ENCODE assay signal across 2 cellular contexts in the genomic region with DNA sequence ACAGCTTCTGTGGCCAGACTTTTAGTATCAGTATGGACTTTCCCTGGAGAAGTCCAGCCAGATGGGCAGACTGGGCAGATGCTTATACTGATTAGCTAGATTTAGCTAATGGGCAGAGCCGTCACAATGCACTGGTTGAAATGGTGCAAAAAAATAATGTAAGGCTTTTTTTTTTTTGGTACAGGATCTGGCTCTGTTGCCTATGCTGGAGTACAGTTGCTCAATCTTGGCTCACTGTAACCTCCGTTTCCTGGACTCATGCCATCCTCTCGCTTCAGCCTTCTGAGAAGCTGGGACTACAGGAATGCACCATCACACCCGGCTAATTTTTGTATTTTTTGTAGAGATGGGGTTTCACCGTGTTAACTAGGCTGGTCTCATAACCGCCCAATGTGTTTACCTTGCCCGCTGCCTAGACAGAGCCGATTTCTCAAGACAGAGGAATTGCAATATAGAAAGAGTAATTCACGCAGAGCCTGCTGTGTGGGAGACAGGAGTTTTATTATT.
TF ChIP-seq lines count a peak whose summit lies in the region.

No MANE protein-coding gene starts in this region.

TF ChIP-seq in A549, 52 proteins besides CTCF, POLR2A, EP300 and RAD21 (continued from another document):
- TF ChIP-seq, protein P1, sequence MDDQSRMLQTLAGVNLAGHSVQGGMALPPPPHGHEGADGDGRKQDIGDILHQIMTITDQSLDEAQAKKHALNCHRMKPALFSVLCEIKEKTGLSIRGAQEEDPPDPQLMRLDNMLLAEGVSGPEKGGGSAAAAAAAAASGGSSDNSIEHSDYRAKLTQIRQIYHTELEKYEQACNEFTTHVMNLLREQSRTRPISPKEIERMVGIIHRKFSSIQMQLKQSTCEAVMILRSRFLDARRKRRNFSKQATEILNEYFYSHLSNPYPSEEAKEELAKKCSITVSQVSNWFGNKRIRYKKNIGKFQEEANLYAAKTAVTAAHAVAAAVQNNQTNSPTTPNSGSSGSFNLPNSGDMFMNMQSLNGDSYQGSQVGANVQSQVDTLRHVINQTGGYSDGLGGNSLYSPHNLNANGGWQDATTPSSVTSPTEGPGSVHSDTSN (IDR thresholded peaks at IDR 0.05): no peak
- no peak for TF ChIP-seq KDM5A (IDR thresholded peaks at IDR 0.05)
- TF ChIP-seq, protein P2, sequence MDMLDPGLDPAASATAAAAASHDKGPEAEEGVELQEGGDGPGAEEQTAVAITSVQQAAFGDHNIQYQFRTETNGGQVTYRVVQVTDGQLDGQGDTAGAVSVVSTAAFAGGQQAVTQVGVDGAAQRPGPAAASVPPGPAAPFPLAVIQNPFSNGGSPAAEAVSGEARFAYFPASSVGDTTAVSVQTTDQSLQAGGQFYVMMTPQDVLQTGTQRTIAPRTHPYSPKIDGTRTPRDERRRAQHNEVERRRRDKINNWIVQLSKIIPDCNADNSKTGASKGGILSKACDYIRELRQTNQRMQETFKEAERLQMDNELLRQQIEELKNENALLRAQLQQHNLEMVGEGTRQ (IDR thresholded peaks at IDR 0.05): no peak

TF ChIP-seq in WTC11, 78 proteins besides CTCF, POLR2A, EP300 and RAD21 (continued from another document):
- TF ChIP-seq FOXP4 (CRISPR knock-in tag; IDR thresholded peaks at IDR 0.05): no peak
- TF ChIP-seq, protein P3, sequence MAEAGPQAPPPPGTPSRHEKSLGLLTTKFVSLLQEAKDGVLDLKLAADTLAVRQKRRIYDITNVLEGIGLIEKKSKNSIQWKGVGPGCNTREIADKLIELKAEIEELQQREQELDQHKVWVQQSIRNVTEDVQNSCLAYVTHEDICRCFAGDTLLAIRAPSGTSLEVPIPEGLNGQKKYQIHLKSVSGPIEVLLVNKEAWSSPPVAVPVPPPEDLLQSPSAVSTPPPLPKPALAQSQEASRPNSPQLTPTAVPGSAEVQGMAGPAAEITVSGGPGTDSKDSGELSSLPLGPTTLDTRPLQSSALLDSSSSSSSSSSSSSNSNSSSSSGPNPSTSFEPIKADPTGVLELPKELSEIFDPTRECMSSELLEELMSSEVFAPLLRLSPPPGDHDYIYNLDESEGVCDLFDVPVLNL (CRISPR knock-in tag; IDR thresholded peaks at IDR 0.05; ENCODE audit: borderline replicate concordance, low read depth): no peak
- TF ChIP-seq NFYB (CRISPR knock-in tag; conservative IDR thresholded peaks at IDR 0.05; ENCODE audit: low read depth): no peak
- no peak for TF ChIP-seq NR2C2 (CRISPR knock-in tag; IDR thresholded peaks at IDR 0.05)
- no peak for TF ChIP-seq TCF7 (CRISPR knock-in tag; IDR thresholded peaks at IDR 0.05; ENCODE audit: low read depth)
- no peak for TF ChIP-seq FOXK1 (CRISPR knock-in tag; IDR thresholded peaks at IDR 0.05)
- no peak for TF ChIP-seq ATF6 (CRISPR knock-in tag; IDR thresholded peaks at IDR 0.05)
- TF ChIP-seq FOXJ3 (CRISPR knock-in tag; IDR thresholded peaks at IDR 0.05; ENCODE audit: borderline replicate concordance): no peak
- no peak for TF ChIP-seq CBFB (CRISPR knock-in tag; IDR thresholded peaks at IDR 0.05; ENCODE audit: low read depth)
- no peak for TF ChIP-seq ZNF317 (CRISPR knock-in tag; IDR thresholded peaks at IDR 0.05; ENCODE audit: borderline replicate concordance, low read depth)
